In the genomic region with DNA sequence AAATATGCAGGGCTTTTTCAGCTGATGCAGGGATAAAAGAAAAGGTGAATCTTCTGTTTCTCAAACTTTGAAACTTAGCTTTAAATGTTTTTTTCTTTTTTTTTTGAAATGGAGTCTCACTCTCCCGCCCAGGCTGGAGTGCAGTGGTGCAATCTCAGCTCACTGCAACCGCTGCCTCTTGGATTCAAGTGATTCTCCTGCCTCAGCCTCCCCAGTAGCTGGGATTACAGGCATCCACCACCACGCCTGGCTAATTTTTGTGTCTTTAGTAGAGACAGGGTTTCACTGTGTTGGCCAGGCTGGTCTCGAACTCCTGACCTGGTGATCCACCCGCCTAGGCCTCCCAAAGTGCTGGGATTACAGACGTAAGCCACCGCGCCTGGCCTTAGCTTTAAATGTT, we compare ENCODE assay signal across 8 cellular contexts. TPM values are rescaled to one million over a fixed set of nuclear protein-coding genes. Genes with fewer than 3 reads are reported as not detected.
DNase-seq lines count a peak whose midpoint lies in the region; ATAC-seq, FAIRE-seq and TF ChIP-seq lines count a peak whose summit lies in the region.
"Not testable (repeated sequence)": the region's sequence is repeated elsewhere in the genome, so short reads cannot be mapped to it uniquely, and the experiment has no call there.

No MANE protein-coding gene starts in this region.

- intact Hi-C loops in CD14-positive monocyte (cut with micrococcal nuclease), result loop anchor here (5.0 to 10.0 kb wide), 4 partner anchors 88 to 664 kb away; partner anchors contain the start of genes EHBP1 (in 1 of the 2) and XPO1 (in 1 of the 2)
- intact Hi-C loops in OCI-LY7 (cut with micrococcal nuclease; ENCODE audit: unreplicated experiment), result loop anchor here (2.0 to 10.0 kb wide), 4 partner anchors 162 to 284 kb away; no protein-coding TSS in a partner anchor

- H3K27me3 ChIP-seq in endodermal cell (ENCODE audit: control insufficient read depth, insufficient read depth, low read length, poor library complexity, severe bottlenecking), result not testable (repeated sequence)

- not testable (repeated sequence) for H3K36me3 Mint-ChIP-seq in CD14-positive monocyte; activated naive CD8-positive, alpha-beta T cell; endodermal cell (ENCODE audit: low read depth); naive B cell
- peaks cover 23% of the 10 kb centered on the region for H3K36me3 Mint-ChIP-seq in activated CD4-positive, alpha-beta memory T cell treated with anti-CD3 and anti-CD28 coated beads, Interleukin-2, amount 10 ng/mL, durations not matched to agents 7 days and 5 days (ENCODE audit: low read depth)
- H3K36me3 Mint-ChIP-seq in stimulated activated naive B cell treated with anti-CD40 and anti-IgM and Interleukin-4, amounts not matched to agents 10 μg/mL and 1 μg/mL and 100 μg/mL, for 72 hours, result peaks cover 5 to 24% of the 10 kb centered on the region in 2 donors

- H3K9ac ChIP-seq in endodermal cell (ENCODE audit: extremely low read depth, low read length, poor library complexity, severe bottlenecking), result peak overlapping the region; percentile 38

- not testable (repeated sequence) for TF ChIP-seq POLR2A in GM12892 (IDR thresholded peaks at IDR 0.05; ENCODE audit: low read depth, low read length)

- WGBS in endodermal cell (ENCODE audit: insufficient coverage in 1 of 2, insufficient read length in 1 of 2), 2 experiments, result 94 to 96% methylated on average over 8 of the region's 8 CpGs

- H3K27ac Mint-ChIP-seq in CD14-positive monocyte (peak overlapping the region in 4 of 7 donors; percentile 12 to 76 (median 32)), naive B cell (peak overlapping the region in 1 of 6 donors; percentile 92)
- peak overlapping the region; percentile 75 for H3K27ac Mint-ChIP-seq in activated CD4-positive, alpha-beta memory T cell treated with anti-CD3 and anti-CD28 coated beads, Interleukin-2, amount 10 ng/mL, durations not matched to agents 7 days and 5 days
- H3K27ac Mint-ChIP-seq in activated naive CD8-positive, alpha-beta T cell, result peak overlapping the region; percentile 93
- H3K27ac Mint-ChIP-seq in endodermal cell; stimulated activated naive B cell treated with anti-CD40 and anti-IgM and Interleukin-4, amounts not matched to agents 10 μg/mL and 1 μg/mL and 100 μg/mL, for 72 hours: not testable (repeated sequence)

- peaks cover 94% of the 10 kb centered on the region for H3K79me2 ChIP-seq in OCI-LY7 (ENCODE audit: insufficient read depth, low read depth, low read length)

- H3K4me1 Mint-ChIP-seq in CD14-positive monocyte (peaks cover 72% of the 10 kb centered on the region), endodermal cell (peaks cover 56% of the 10 kb centered on the region), naive B cell (peaks cover 66 to 76% (median 70%) of the 10 kb centered on the region in 3 donors)
- peaks cover 59% of the 10 kb centered on the region for H3K4me1 Mint-ChIP-seq in activated CD4-positive, alpha-beta memory T cell treated with anti-CD3 and anti-CD28 coated beads, Interleukin-2, amount 10 ng/mL, durations not matched to agents 7 days and 5 days
- peaks cover 62% of the 10 kb centered on the region for H3K4me1 Mint-ChIP-seq in activated naive CD8-positive, alpha-beta T cell (ENCODE audit: low read depth)
- H3K4me1 Mint-ChIP-seq in stimulated activated naive B cell treated with anti-CD40 and anti-IgM and Interleukin-4, amounts not matched to agents 10 μg/mL and 1 μg/mL and 100 μg/mL, for 72 hours, result peaks cover 48 to 71% of the 10 kb centered on the region in 2 donors

- H4K20me1 ChIP-seq in OCI-LY7 (ENCODE audit: insufficient read depth, low read length), result peaks cover 60% of the 10 kb centered on the region

- H3K9me3 Mint-ChIP-seq in CD14-positive monocyte; activated CD4-positive, alpha-beta memory T cell treated with anti-CD3 and anti-CD28 coated beads, Interleukin-2, amount 10 ng/mL, durations not matched to agents 7 days and 5 days; activated naive CD8-positive, alpha-beta T cell (ENCODE audit: low read depth); endodermal cell; naive B cell; stimulated activated naive B cell treated with anti-CD40 and anti-IgM and Interleukin-4, amounts not matched to agents 10 μg/mL and 1 μg/mL and 100 μg/mL, for 72 hours: not testable (repeated sequence)

- H2AFZ ChIP-seq in OCI-LY7 (ENCODE audit: low read length), result not testable (repeated sequence)

- not testable (repeated sequence) for H3K9me2 ChIP-seq in OCI-LY7 (ENCODE audit: insufficient read depth, low read length)

- peak; percentile 24 for FAIRE-seq in GM12892 (lab: Jason Lieb, UNC)

- H3K27ac ChIP-seq in OCI-LY7 (ENCODE audit: low read depth, low read length, poor library complexity, severe bottlenecking), result peak overlapping the region; percentile 75
- not testable (repeated sequence) for H3K27ac ChIP-seq in endodermal cell (ENCODE audit: low read depth, low read length)

- H3K4me2 ChIP-seq in OCI-LY7 (ENCODE audit: low read length), result peak overlapping the region; percentile 92

- not testable (repeated sequence) for H3K27me3 Mint-ChIP-seq in CD14-positive monocyte (ENCODE audit: low read depth in 3 of 3); activated CD4-positive, alpha-beta memory T cell treated with anti-CD3 and anti-CD28 coated beads, Interleukin-2, amount 10 ng/mL, durations not matched to agents 7 days and 5 days; activated naive CD8-positive, alpha-beta T cell; endodermal cell (ENCODE audit: insufficient read depth); naive B cell; stimulated activated naive B cell treated with anti-CD40 and anti-IgM and Interleukin-4, amounts not matched to agents 10 μg/mL and 1 μg/mL and 100 μg/mL, for 72 hours

- H3K36me3 ChIP-seq in OCI-LY7 (ENCODE audit: insufficient read depth, low read length) (peaks cover 57% of the 10 kb centered on the region), endodermal cell (ENCODE audit: control insufficient read depth, insufficient read depth, low read length) (peaks cover 23% of the 10 kb centered on the region)

- ATAC-seq in naive B cell (ENCODE audit: low read depth in 2 of 2); stimulated activated naive B cell treated with anti-CD40 and anti-IgM and Interleukin-4, amounts not matched to agents 10 μg/mL and 1 μg/mL and 100 μg/mL, for 72 hours (replicated peaks): not testable (repeated sequence)

- CTCF ChIA-PET in OCI-LY7 (lab: Charles Lee; ENCODE audit: unreplicated experiment), result not testable (repeated sequence)
- CTCF ChIA-PET in activated CD4-positive, alpha-beta memory T cell treated with anti-CD3 and anti-CD28 coated beads, Interleukin-2, amount 10 ng/mL, durations not matched to agents 7 days and 5 days (lab: Charles Lee), result interaction anchor here (0.7 kb wide), 1 partner anchor 310 kb away, joined by 3 read pairs; no protein-coding TSS in a partner anchor

- BruUV-seq in OCI-LY7 (replicated peaks; lab: Mats Ljungman, UMichigan), result not testable (repeated sequence)

- not testable (repeated sequence) for DNase-seq in CD14-positive monocyte (ENCODE audit: low spot score); GM12892 (ENCODE audit: insufficient read length); OCI-LY7 (ENCODE audit: low spot score); activated CD4-positive, alpha-beta memory T cell treated with anti-CD3 and anti-CD28 coated beads, Interleukin-2, amount 10 ng/mL, durations not matched to agents 7 days and 5 days; endodermal cell; naive B cell; stimulated activated naive B cell treated with anti-CD40 and anti-IgM and Interleukin-4, amounts not matched to agents 10 μg/mL and 1 μg/mL and 100 μg/mL, for 72 hours

- not testable (repeated sequence) for H3K4me3 Mint-ChIP-seq in CD14-positive monocyte
- H3K4me3 Mint-ChIP-seq in activated CD4-positive, alpha-beta memory T cell treated with anti-CD3 and anti-CD28 coated beads, Interleukin-2, amount 10 ng/mL, durations not matched to agents 7 days and 5 days, result peak overlapping the region; percentile 81
- H3K4me3 Mint-ChIP-seq in activated naive CD8-positive, alpha-beta T cell, result peak overlapping the region; percentile 88
- peak overlapping the region; percentile 92 for H3K4me3 Mint-ChIP-seq in endodermal cell
- peak overlapping the region in 7 of 8 donors; percentile 15 to 96 (median 87) for H3K4me3 Mint-ChIP-seq in naive B cell
- H3K4me3 Mint-ChIP-seq in stimulated activated naive B cell treated with anti-CD40 and anti-IgM and Interleukin-4, amounts not matched to agents 10 μg/mL and 1 μg/mL and 100 μg/mL, for 72 hours, result peak overlapping the region; percentile 55 to 96

- not testable (repeated sequence) for H3K9me3 ChIP-seq in OCI-LY7 (ENCODE audit: low read length); endodermal cell (ENCODE audit: control insufficient read depth, low read length)

- TF ChIP-seq CTCF in CD14-positive monocyte (IDR thresholded peaks at IDR 0.05); OCI-LY7 (conservative IDR thresholded peaks at IDR 0.05; ENCODE audit: low read length); endodermal cell (conservative IDR thresholded peaks at IDR 0.05): not testable (repeated sequence)

- H3K4me3 ChIP-seq in OCI-LY7 (ENCODE audit: low read depth, low read length, poor library complexity, severe bottlenecking) (peak overlapping the region; percentile 95), endodermal cell (ENCODE audit: low read length) (peak overlapping the region; percentile 93)

- H3K4me1 ChIP-seq in OCI-LY7 (ENCODE audit: insufficient read depth, low read length, poor library complexity, severe bottlenecking), result peaks cover 69% of the 10 kb centered on the region
- peaks cover 11% of the 10 kb centered on the region for H3K4me1 ChIP-seq in endodermal cell (ENCODE audit: control insufficient read depth, insufficient read depth, low read length)

- POLR2A ChIA-PET in OCI-LY7 (lab: Charles Lee), result interaction anchor here (1.0 to 1.2 kb wide), 3 partner anchors 12 to 20 kb away, joined by 3 to 5 read pairs (median 3); no protein-coding TSS in a partner anchor
- POLR2A ChIA-PET in activated CD4-positive, alpha-beta memory T cell treated with anti-CD3 and anti-CD28 coated beads, Interleukin-2, amount 10 ng/mL, durations not matched to agents 7 days and 5 days (lab: Charles Lee), result interaction anchor here (0.7 to 2.5 kb wide), 2 partner anchors 20 to 1390 kb away, joined by 3 to 9 read pairs; partner anchors contain the start of gene MDH1

RNA-seq across cellular contexts. Expression of gene B3GNT2, which starts 2.9 kb away (rescaled TPM):
- polyA plus RNA-seq in CD14-positive monocyte (10 to 100 TPM; 15.9 to 18.5 TPM), naive B cell (ENCODE audit: low read depth in 6 of 6) (10 to 100 TPM; 24.8 to 43.4 (median 36.5) TPM)
- 65.4 TPM for polyA plus RNA-seq in GM12892 (2012; ENCODE audit: missing spikeins)
- 63.0 and 65.8 TPM in 2 replicates for total RNA-seq in OCI-LY7 (2014; rRNA removed; shearing (Covaris generic))
- total RNA-seq in OCI-LY7 (2022) (47.9 and 51.1 TPM in 2 replicates), endodermal cell (10 to 100 TPM; 38.7 to 59.2 TPM)
- 10 to 100 TPM; 28.3 to 29.1 TPM for total RNA-seq in activated CD4-positive, alpha-beta memory T cell treated with anti-CD3 and anti-CD28 coated beads, Interleukin-2, amount 10 ng/mL, durations not matched to agents 7 days and 5 days
- 19.3 TPM for polyA plus RNA-seq in endodermal cell (2013, experiment 1 of 2)
- polyA plus RNA-seq in endodermal cell (2013, experiment 2 of 2), result 21.8 TPM
